8 cellular contexts compared by ENCODE assay signal in the genomic region with DNA sequence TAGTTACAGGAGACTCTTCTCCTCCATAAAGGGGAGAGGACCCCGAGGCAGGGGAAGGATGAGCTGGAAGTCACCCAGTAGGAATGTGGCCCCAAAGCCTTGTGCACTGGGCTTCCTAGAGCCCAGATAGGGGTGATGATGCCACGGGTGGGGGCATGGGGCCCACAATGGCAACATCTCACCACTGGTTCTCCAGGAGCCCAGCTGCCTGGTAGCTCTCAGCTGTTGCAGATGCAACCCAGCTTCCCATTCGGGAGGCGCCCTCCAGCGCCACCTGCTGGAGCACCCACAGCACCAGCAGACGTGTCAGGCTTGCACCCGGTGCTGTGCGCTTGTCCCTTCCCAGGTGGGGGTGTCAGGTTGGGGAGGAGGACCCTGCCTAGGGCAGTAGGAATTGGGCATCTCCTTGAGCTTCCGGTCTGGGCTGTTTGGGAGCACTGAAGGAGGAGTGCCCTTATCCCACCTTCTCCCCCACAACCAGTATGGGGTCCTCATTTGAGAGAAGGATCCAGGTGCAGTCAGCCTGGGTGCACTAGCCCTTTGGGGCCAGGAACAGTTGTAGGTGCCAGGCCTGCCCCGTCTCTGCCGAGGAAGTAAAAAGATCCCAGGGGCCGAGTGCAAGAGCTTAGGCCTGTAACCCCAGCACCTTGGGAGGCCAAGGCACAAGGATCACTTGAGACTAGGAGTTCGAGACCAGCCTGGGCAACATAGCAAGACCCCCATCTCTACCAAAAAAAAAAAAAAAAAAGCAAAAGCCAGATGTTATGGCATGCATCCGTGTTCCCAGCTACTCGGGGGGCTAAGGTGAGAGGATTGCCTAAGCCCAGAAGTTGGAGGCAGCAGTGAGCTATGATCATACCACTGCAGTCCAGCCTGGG. TPM values are rescaled to one million over a fixed set of nuclear protein-coding genes. Genes with fewer than 3 reads are reported as not detected.
DNase-seq lines count a peak whose midpoint lies in the region; ATAC-seq, FAIRE-seq and TF ChIP-seq lines count a peak whose summit lies in the region.

No MANE protein-coding gene starts in this region.

- TF ChIP-seq RAD21 in H1 (IDR thresholded peaks at IDR 0.05 in 1 of 2, conservative IDR thresholded peaks at IDR 0.05 in 1 of 2; ENCODE audit: low read depth in 2 of 2, low read length in 2 of 2): peak; percentile 69 to 85

- H2BK5ac ChIP-seq in H1 (ENCODE audit: low read depth, low read length): peak overlapping the region; percentile 35; the same call in 1 of the 2 replicates

- no peak overlapping the region for H3K56ac ChIP-seq in H1 (replicated peaks; ENCODE audit: insufficient read length, low read depth, low read length)

- 58% methylated on average over 13 of the region's 15 CpGs; no CpG with 5 or more reads in 1 of the 2 experiments for WGBS in H1 (ENCODE audit: extremely low coverage in 1 of 2, insufficient coverage in 1 of 2, insufficient read length in 1 of 2, insufficient replicate concordance in 2 of 2, low coverage in 1 of 2, low lambda C conversion rate in 2 of 2, missing lambda C conversion rate in 1 of 2), 2 experiments

- no peak overlapping the region for H2AK5ac ChIP-seq in H1 (ENCODE audit: low read depth, low read length)

- no peak overlapping the region for H2BK12ac ChIP-seq in H1 (ENCODE audit: low read depth, low read length)

- no peaks in the 10 kb centered on the region for H3K9me3 ChIP-seq in H1 (ENCODE audit: insufficient read depth in 2 of 2, low read depth in 1 of 2, low read length in 1 of 2)

- H3K36me3 ChIP-seq in H1 (ENCODE audit: control insufficient read depth in 2 of 4, insufficient read depth in 4 of 4, low read length in 3 of 4): no peaks in the 10 kb centered on the region

- no peaks in the 10 kb centered on the region for H3K27me3 ChIP-seq in H1 (replicated peaks in 1 of 4; ENCODE audit: control insufficient read depth in 3 of 4, extremely low read depth in 1 of 4, insufficient read depth in 3 of 4, low read length in 3 of 4)

- H3K23ac ChIP-seq in H1 (ENCODE audit: insufficient read length): no peak overlapping the region

- H3K14ac ChIP-seq in H1 (ENCODE audit: insufficient read length): no peak overlapping the region

- no peak overlapping the region for H3K9ac ChIP-seq in H1 (replicated peaks in 1 of 4; ENCODE audit: extremely low read depth in 1 of 4, low read depth in 3 of 4, low read length in 3 of 4)

- no peak overlapping the region for H2BK120ac ChIP-seq in H1 (replicated peaks; ENCODE audit: low read depth, low read length)

- H2BK15ac ChIP-seq in H1 (ENCODE audit: low read length): no peak overlapping the region

- no peaks in the 10 kb centered on the region for H3K79me1 ChIP-seq in H1 (ENCODE audit: low read depth, low read length)

- no peak overlapping the region for H3K4ac ChIP-seq in H1 (replicated peaks; ENCODE audit: insufficient read length, low read depth, low read length)

- H3K4me2 ChIP-seq in H1 (ENCODE audit: insufficient read depth in 1 of 2, low read depth in 2 of 2, low read length in 2 of 2): no peak overlapping the region

- no peak for ATAC-seq in GM21619 (IDR thresholded peaks at IDR 0.05; ENCODE audit: unreplicated experiment)

- H4K91ac ChIP-seq in H1 (replicated peaks; ENCODE audit: insufficient read length, low read length): no peak overlapping the region

- H4K5ac ChIP-seq in H1 (ENCODE audit: insufficient read length, low read depth, low read length): no peak overlapping the region

- no peak overlapping the region for H3K4me3 ChIP-seq in H1 (ENCODE audit: extremely low read depth in 1 of 4, insufficient read depth in 2 of 4, low read depth in 3 of 4, low read length in 4 of 4)

- no peaks in the 10 kb centered on the region for H4K20me1 ChIP-seq in H1 (replicated peaks in 1 of 2; ENCODE audit: control insufficient read depth in 1 of 2, insufficient read depth in 2 of 2, low read length in 2 of 2)

- TF ChIP-seq POLR2A in H1 (IDR thresholded peaks at IDR 0.05; ENCODE audit: control extremely low read depth in 1 of 2, low read depth in 2 of 2, low read length in 2 of 2): no peak

- H2AFZ ChIP-seq in H1 (ENCODE audit: low read length): no peak overlapping the region

- H3K4me1 ChIP-seq in H1 (replicated peaks in 1 of 4; ENCODE audit: control insufficient read depth in 3 of 4, insufficient read depth in 4 of 4, low read length in 3 of 4): no peaks in the 10 kb centered on the region; a peak in 1 of 7 replicates

- H2BK20ac ChIP-seq in H1 (ENCODE audit: low read length): no peak overlapping the region

- H3K79me2 ChIP-seq in H1 (ENCODE audit: control insufficient read depth in 1 of 2, insufficient read depth in 2 of 2, low read length in 2 of 2): no peaks in the 10 kb centered on the region

- POLR2A ChIA-PET in H1 (lab: Charles Lee; ENCODE audit: partially characterized antibody): interaction anchor here (0.7 to 12.7 kb wide), 12 partner anchors 10 to 1026 kb away, joined by 3 to 167 read pairs (median 4); a partner anchor contains a TSS

- no peak for TF ChIP-seq EP300 in H1 (IDR thresholded peaks at IDR 0.05; ENCODE audit: borderline replicate concordance in 1 of 2, low read depth in 2 of 2, low read length in 2 of 2)

- H3K27ac ChIP-seq in H1 (ENCODE audit: low read depth, low read length): no peak overlapping the region

- H4K8ac ChIP-seq in H1 (ENCODE audit: extremely low read depth, insufficient read depth, low read length): no peak overlapping the region

- CTCF ChIA-PET in H1 (lab: Charles Lee; ENCODE audit: partially characterized antibody): interaction anchor here (0.6 to 15.0 kb wide), 52 partner anchors 8 to 1713 kb away, joined by 3 to 212 read pairs (median 4); a partner anchor contains a TSS

- H3K23me2 ChIP-seq in H1 (ENCODE audit: low read depth, low read length): no peaks in the 10 kb centered on the region

- FAIRE-seq in H1 (lab: Jason Lieb, UNC): no peak

- peak; percentile 88 to 99 (median 94) for TF ChIP-seq CTCF in H1 (IDR thresholded peaks at IDR 0.05; ENCODE audit: control extremely low read depth in 1 of 3, insufficient read depth in 1 of 3, low read depth in 1 of 3, low read length in 3 of 3)

- DNase-seq in AG08396 (ENCODE audit: low spot score) (peak; percentile 81), GM19240 (ENCODE audit: insufficient read length, low spot score) (peak; percentile 79), NCI-H748 (lab: John Stamatoyannopoulos, UW; ENCODE audit: unreplicated experiment) (peak; percentile 68), H1 (ENCODE audit: low read depth in 1 of 2, low spot score in 2 of 2) (peak; percentile 33 to 90), mesenteric fat pad (ENCODE audit: low spot score) (peak; percentile 92)
- DNase-seq in activated CD8-positive, alpha-beta memory T cell treated with anti-CD3 and anti-CD28 coated beads for 24 hours: peak; percentile 92
- DNase-seq in stimulated activated CD8-positive, alpha-beta memory T cell treated with anti-CD3 and anti-CD28 coated beads, Interleukin-4, amount 100 ng/mL, for 1 hour (ENCODE audit: low read depth in 2 of 2, low spot score in 1 of 2): peak; percentile 58 to 72

- no peak overlapping the region for H3K18ac ChIP-seq in H1 (ENCODE audit: extremely low read depth, low read length)

RNA-seq across cellular contexts. Expression of a gene that starts 14.4 kb away (rescaled TPM):
- total RNA-seq in H1 (2021; fragmentation: NEBNext Ultra II Directional; extraction: Animal tissue kit (Norgen Biotek cat#: 25700)): 69.2 and 70.9 TPM in 2 replicates
- polyA plus RNA-seq in H1 (2011; rRNA removed): 140 and 190 TPM in 2 replicates
- 121 TPM for polyA plus RNA-seq in H1 (2011; cell fraction: cytosol; rRNA removed)
- 112 TPM for polyA plus RNA-seq in H1 (2011; cell fraction: nucleus; rRNA removed)
- polyA plus RNA-seq in H1 (2012, experiment 1 of 2): 68.6 to 81.2 TPM (median 78.1 TPM) in 4 replicates
- 94.9 TPM for polyA plus RNA-seq in H1 (2012, experiment 2 of 2)
- polyA plus RNA-seq in H1 (2013, experiment 1 of 2): 63.4 TPM
- polyA plus RNA-seq in H1 (2013, experiment 2 of 2): 67.9 TPM
- polyA minus RNA-seq in H1 (2011; rRNA and poly(A)+ RNA removed): 50.1 and 60.7 TPM in 2 replicates
- 63.3 TPM for polyA minus RNA-seq in H1 (2011; cell fraction: cytosol; rRNA and poly(A)+ RNA removed)
- polyA minus RNA-seq in H1 (2011; cell fraction: nucleus; rRNA and poly(A)+ RNA removed): 28.2 TPM
- total RNA-seq in mesenteric fat pad: 117 TPM

RNA-seq across cellular contexts. Expression of a gene that starts 28.4 kb away (rescaled TPM):
- 1.9 and 2.9 TPM in 2 replicates for total RNA-seq in H1 (2021; fragmentation: NEBNext Ultra II Directional; extraction: Animal tissue kit (Norgen Biotek cat#: 25700))
- 1.9 and 4.3 TPM in 2 replicates for polyA plus RNA-seq in H1 (2011; rRNA removed)
- 4.8 TPM for polyA plus RNA-seq in H1 (2011; cell fraction: cytosol; rRNA removed)
- polyA plus RNA-seq in H1 (2011; cell fraction: nucleus; rRNA removed): 18.5 TPM
- 2.4 to 5.6 TPM (median 3.9 TPM) in 4 replicates for polyA plus RNA-seq in H1 (2012, experiment 1 of 2)
- polyA plus RNA-seq in H1 (2012, experiment 2 of 2): 1.9 TPM
- polyA plus RNA-seq in H1 (2013, experiment 1 of 2): 1.4 TPM
- 1.6 TPM for polyA plus RNA-seq in H1 (2013, experiment 2 of 2)
- 6.9 and 15.2 TPM in 2 replicates for polyA minus RNA-seq in H1 (2011; rRNA and poly(A)+ RNA removed)
- polyA minus RNA-seq in H1 (2011; cell fraction: cytosol; rRNA and poly(A)+ RNA removed): 4.5 TPM
- 3.7 TPM for polyA minus RNA-seq in H1 (2011; cell fraction: nucleus; rRNA and poly(A)+ RNA removed)
- total RNA-seq in mesenteric fat pad: 150 TPM

RNA-seq across cellular contexts. Expression of a gene that starts 32.7 kb away (rescaled TPM):
- total RNA-seq in H1 (2021; fragmentation: NEBNext Ultra II Directional; extraction: Animal tissue kit (Norgen Biotek cat#: 25700)): 56.4 and 56.6 TPM in 2 replicates
- 35.4 and 53.5 TPM in 2 replicates for polyA plus RNA-seq in H1 (2011; rRNA removed)
- polyA plus RNA-seq in H1 (2011; cell fraction: cytosol; rRNA removed): 61.5 TPM
- 143 TPM for polyA plus RNA-seq in H1 (2011; cell fraction: nucleus; rRNA removed)
- 53.2 to 67.0 TPM (median 62.3 TPM) in 4 replicates for polyA plus RNA-seq in H1 (2012, experiment 1 of 2)
- polyA plus RNA-seq in H1 (2012, experiment 2 of 2): 60.2 TPM
- polyA plus RNA-seq in H1 (2013, experiment 1 of 2): 43.2 TPM
- 44.5 TPM for polyA plus RNA-seq in H1 (2013, experiment 2 of 2)
- polyA minus RNA-seq in H1 (2011; rRNA and poly(A)+ RNA removed): 5.8 and 8.3 TPM in 2 replicates
- polyA minus RNA-seq in H1 (2011; cell fraction: cytosol; rRNA and poly(A)+ RNA removed): 19.6 TPM
- 30.1 TPM for polyA minus RNA-seq in H1 (2011; cell fraction: nucleus; rRNA and poly(A)+ RNA removed)
- total RNA-seq in mesenteric fat pad: 11.1 TPM

RNA-seq across cellular contexts. Expression of a gene that starts 36.7 kb away (rescaled TPM):
- total RNA-seq in H1 (2021; fragmentation: NEBNext Ultra II Directional; extraction: Animal tissue kit (Norgen Biotek cat#: 25700)): 12.8 and 16.6 TPM in 2 replicates
- 32.6 and 49.7 TPM in 2 replicates for polyA plus RNA-seq in H1 (2011; rRNA removed)
- polyA plus RNA-seq in H1 (2011; cell fraction: cytosol; rRNA removed): 36.1 TPM
- 233 TPM for polyA plus RNA-seq in H1 (2011; cell fraction: nucleus; rRNA removed)
- polyA plus RNA-seq in H1 (2012, experiment 1 of 2): 25.4 to 32.2 TPM (median 26.8 TPM) in 4 replicates
- 12.5 TPM for polyA plus RNA-seq in H1 (2012, experiment 2 of 2)
- polyA plus RNA-seq in H1 (2013, experiment 1 of 2): 16.5 TPM
- polyA plus RNA-seq in H1 (2013, experiment 2 of 2): 13.8 TPM
- 4.5 and 8.5 TPM in 2 replicates for polyA minus RNA-seq in H1 (2011; rRNA and poly(A)+ RNA removed)
- polyA minus RNA-seq in H1 (2011; cell fraction: cytosol; rRNA and poly(A)+ RNA removed): 5.9 TPM
- 29.9 TPM for polyA minus RNA-seq in H1 (2011; cell fraction: nucleus; rRNA and poly(A)+ RNA removed)
- total RNA-seq in mesenteric fat pad: 1.5 TPM

RNA-seq across cellular contexts. Expression of a gene that starts 42.3 kb away (rescaled TPM):
- 376 and 380 TPM in 2 replicates for total RNA-seq in H1 (2021; fragmentation: NEBNext Ultra II Directional; extraction: Animal tissue kit (Norgen Biotek cat#: 25700))
- polyA plus RNA-seq in H1 (2011; rRNA removed): 219 and 357 TPM in 2 replicates
- polyA plus RNA-seq in H1 (2011; cell fraction: cytosol; rRNA removed): 226 TPM
- 465 TPM for polyA plus RNA-seq in H1 (2011; cell fraction: nucleus; rRNA removed)
- 359 to 553 TPM (median 440 TPM) in 4 replicates for polyA plus RNA-seq in H1 (2012, experiment 1 of 2)
- polyA plus RNA-seq in H1 (2012, experiment 2 of 2): 327 TPM
- 126 TPM for polyA plus RNA-seq in H1 (2013, experiment 1 of 2)
- polyA plus RNA-seq in H1 (2013, experiment 2 of 2): 116 TPM
- 294 and 426 TPM in 2 replicates for polyA minus RNA-seq in H1 (2011; rRNA and poly(A)+ RNA removed)
- 315 TPM for polyA minus RNA-seq in H1 (2011; cell fraction: cytosol; rRNA and poly(A)+ RNA removed)
- polyA minus RNA-seq in H1 (2011; cell fraction: nucleus; rRNA and poly(A)+ RNA removed): 159 TPM
- total RNA-seq in mesenteric fat pad: 135 TPM

Comparison
In these comparisons a context has a peak if more than half of its experiments do, and no peak if none do; other contexts are left out.
1. RNA of a gene that starts 28.4 kb away (total RNA-seq): 150 TPM in mesenteric fat pad (single experiment); 1.9 to 2.9 TPM in H1; every median in the first group is over 10 times any median in the second.
2. Peak in every context shown above with its lines, with median percentiles within 50 percentile points of each other: DNase-seq.